8 cellular contexts compared by ENCODE assay signal in the genomic region with DNA sequence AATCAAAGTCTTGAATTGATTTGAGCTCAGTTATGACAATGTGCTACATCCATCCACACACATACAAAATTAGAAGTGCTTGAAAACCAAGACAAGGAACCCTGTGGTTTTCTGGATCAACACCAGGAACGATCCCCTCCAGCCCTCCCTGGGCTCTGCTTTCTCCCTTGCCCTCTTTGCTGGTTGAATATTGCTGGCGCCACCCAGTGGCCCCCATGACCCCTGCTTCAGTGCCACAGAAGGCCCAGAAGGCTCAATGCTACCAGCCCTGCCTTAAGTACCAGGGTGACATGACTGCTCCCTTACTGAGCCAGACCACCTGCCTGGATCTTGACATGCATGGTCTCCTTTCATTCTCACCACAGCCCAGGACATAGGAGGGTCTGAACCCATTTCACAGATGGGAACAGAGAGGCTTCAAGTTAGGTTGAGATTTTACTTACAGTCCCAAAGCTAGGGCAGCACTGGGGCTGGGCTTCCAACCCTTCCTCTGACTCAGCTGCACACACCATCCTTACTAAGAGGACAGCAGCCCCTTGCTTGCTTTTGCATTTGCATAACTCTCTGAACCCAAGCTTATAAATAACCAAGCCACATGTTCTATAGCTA. TPM values are rescaled to one million over a fixed set of nuclear protein-coding genes. Genes with fewer than 3 reads are reported as not detected.
A peak's percentile ranks its signal among the peaks of the same experiment; 100 is the strongest.
DNase-seq lines count a peak whose midpoint lies in the region; ATAC-seq and TF ChIP-seq lines count a peak whose summit lies in the region.

No MANE protein-coding gene starts in this region.

- H3K9me3 Mint-ChIP-seq in Caco-2 (ENCODE audit: unreplicated experiment) (no peaks in the 10 kb centered on the region), osteocyte (ENCODE audit: unreplicated experiment) (no peaks in the 10 kb centered on the region)
- H3K9me3 Mint-ChIP-seq in activated CD4-positive, alpha-beta T cell treated with anti-CD3 and anti-CD28 coated beads, Interleukin-2, amount 10 ng/mL, durations not matched to agents 7 days and 5 days = no peaks in the 10 kb centered on the region

- intact Hi-C loops in Caco-2 (cut with micrococcal nuclease; ENCODE audit: unreplicated experiment) = loop anchor here (10.0 kb wide), 1 partner anchor 389 kb away; no protein-coding TSS in a partner anchor

- peaks cover 6% of the 10 kb centered on the region; the same call in 1 of the 2 replicates for H3K4me1 ChIP-seq in Caco-2

- H3K36me3 ChIP-seq in Caco-2 (ENCODE audit: control insufficient read depth, insufficient read depth, low read length) = no peaks in the 10 kb centered on the region

- H3K27me3 ChIP-seq in Caco-2 (replicated peaks; ENCODE audit: control insufficient read depth, insufficient read depth, low read length) = no peaks in the 10 kb centered on the region

- TF ChIP-seq CTCF in Caco-2 (IDR thresholded peaks at IDR 0.05; ENCODE audit: insufficient read depth in 1 of 2, low read depth in 1 of 2, low read length in 1 of 2, severe bottlenecking in 1 of 2, unreplicated experiment in 1 of 2) (peak; percentile 42 to 62), osteocyte (IDR thresholded peaks at IDR 0.05) (peak; percentile 63)

- H3K27ac Mint-ChIP-seq in Caco-2 (ENCODE audit: unreplicated experiment) (no peak overlapping the region), osteocyte (ENCODE audit: unreplicated experiment) (no peak overlapping the region)
- H3K27ac Mint-ChIP-seq in activated CD4-positive, alpha-beta T cell treated with anti-CD3 and anti-CD28 coated beads, Interleukin-2, amount 10 ng/mL, durations not matched to agents 7 days and 5 days = no peak overlapping the region

- peak; percentile 83 for ATAC-seq in GM18873 (IDR thresholded peaks at IDR 0.05; ENCODE audit: low FRiP score, unreplicated experiment)
- ATAC-seq in HG02981 (IDR thresholded peaks at IDR 0.05; ENCODE audit: unreplicated experiment) = peak; percentile 89

- H3K4me3 ChIP-seq in Caco-2 (ENCODE audit: low read depth, low read length) = no peak overlapping the region

- DNase-seq in Caco-2 (peak; percentile 58 to 67), NCI-H2081 (lab: John Stamatoyannopoulos, UW) (peak; percentile 71 to 76), fibroblast of peridontal ligament (ENCODE audit: extremely low read depth) (peak; percentile 57), osteocyte (ENCODE audit: extremely low spot score, unreplicated experiment) (no peak), OCI-M2 (lab: John Stamatoyannopoulos, UW; ENCODE audit: unreplicated experiment) (no peak)
- DNase-seq in activated CD4-positive, alpha-beta T cell treated with anti-CD3 and anti-CD28 coated beads, Interleukin-2, amount 10 ng/mL, durations not matched to agents 7 days and 5 days = peak; percentile 46

- H3K27me3 Mint-ChIP-seq in Caco-2 (ENCODE audit: insufficient read depth, unreplicated experiment) (no peaks in the 10 kb centered on the region), osteocyte (ENCODE audit: unreplicated experiment) (no peaks in the 10 kb centered on the region)
- H3K27me3 Mint-ChIP-seq in activated CD4-positive, alpha-beta T cell treated with anti-CD3 and anti-CD28 coated beads, Interleukin-2, amount 10 ng/mL, durations not matched to agents 7 days and 5 days = no peaks in the 10 kb centered on the region

- H3K4me3 Mint-ChIP-seq in Caco-2 (ENCODE audit: unreplicated experiment) (no peak overlapping the region), osteocyte (ENCODE audit: unreplicated experiment) (no peak overlapping the region)
- no peak overlapping the region for H3K4me3 Mint-ChIP-seq in activated CD4-positive, alpha-beta T cell treated with anti-CD3 and anti-CD28 coated beads, Interleukin-2, amount 10 ng/mL, durations not matched to agents 7 days and 5 days

- no peaks in the 10 kb centered on the region for H3K9me3 ChIP-seq in Caco-2

- H3K36me3 Mint-ChIP-seq in Caco-2 (ENCODE audit: insufficient read depth, unreplicated experiment) (no peaks in the 10 kb centered on the region), osteocyte (ENCODE audit: unreplicated experiment) (no peaks in the 10 kb centered on the region)
- H3K36me3 Mint-ChIP-seq in activated CD4-positive, alpha-beta T cell treated with anti-CD3 and anti-CD28 coated beads, Interleukin-2, amount 10 ng/mL, durations not matched to agents 7 days and 5 days (ENCODE audit: low read depth) = no peaks in the 10 kb centered on the region

- CTCF ChIA-PET in Caco-2 (lab: Charles Lee) = interaction anchor here (1.0 to 5.0 kb wide), 4 partner anchors 16 to 118 kb away, joined by 3 to 52 read pairs (median 16); a partner anchor contains a TSS
- CTCF ChIA-PET in activated CD4-positive, alpha-beta T cell treated with anti-CD3 and anti-CD28 coated beads, Interleukin-2, amount 10 ng/mL, durations not matched to agents 7 days and 5 days (lab: Charles Lee) = interaction anchor here (1.5 to 6.9 kb wide), 4 partner anchors 8 to 119 kb away, joined by 4 to 68 read pairs (median 11); a partner anchor contains a TSS

- no TSS peak for BruUV-seq in Caco-2 (replicated peaks; lab: Mats Ljungman, UMichigan)

- POLR2A ChIA-PET in Caco-2 (lab: Charles Lee) = no interaction called here
- POLR2A ChIA-PET in activated CD4-positive, alpha-beta T cell treated with anti-CD3 and anti-CD28 coated beads, Interleukin-2, amount 10 ng/mL, durations not matched to agents 7 days and 5 days (lab: Charles Lee) = no interaction called here

- H3K4me1 Mint-ChIP-seq in Caco-2 (ENCODE audit: low read depth, unreplicated experiment) (no peaks in the 10 kb centered on the region), osteocyte (ENCODE audit: unreplicated experiment) (peaks cover 25% of the 10 kb centered on the region)
- peaks cover 13% of the 10 kb centered on the region for H3K4me1 Mint-ChIP-seq in activated CD4-positive, alpha-beta T cell treated with anti-CD3 and anti-CD28 coated beads, Interleukin-2, amount 10 ng/mL, durations not matched to agents 7 days and 5 days

RNA-seq across cellular contexts. Expression of a gene that starts 15.0 kb away (rescaled TPM):
- total RNA-seq in Caco-2 (2022) (0.60 and 0.95 TPM in 2 replicates), osteocyte (0.50 TPM in 1 of 2 replicates, not detected in the other)
- total RNA-seq in activated CD4-positive, alpha-beta T cell treated with anti-CD3 and anti-CD28 coated beads, Interleukin-2, amount 10 ng/mL, durations not matched to agents 7 days and 5 days = under 1 TPM in 1 of 2 experiments, not detected in 1; 0.17 TPM

Comparison
In these comparisons a context has a peak if more than half of its experiments do, and no peak if none do; other contexts are left out.
1. DNase-seq: peak in Caco-2 (2 of 2), NCI-H2081 (2 of 2), activated CD4-positive, alpha-beta T cell treated with anti-CD3 and anti-CD28 coated beads, Interleukin-2, amount 10 ng/mL, durations not matched to agents 7 days and 5 days (single experiment) and fibroblast of peridontal ligament (single experiment); none in osteocyte (single experiment) and OCI-M2 (single experiment).